In genomic region chr3:153160451-153161137, GRCh38 we compare ENCODE assay signal across 8 cellular contexts. TPM values are rescaled to one million over a fixed set of nuclear protein-coding genes. Genes with fewer than 3 reads are reported as not detected.
DNase-seq lines count a peak whose midpoint lies in the region; TF ChIP-seq lines count a peak whose summit lies in the region.

No MANE protein-coding gene starts in this region.

- H3K9me3 ChIP-seq in HAP-1 (no peaks in the 10 kb centered on the region), MG63 (no peaks in the 10 kb centered on the region), WERI-Rb-1 (ENCODE audit: severe bottlenecking) (no peaks in the 10 kb centered on the region)

- TF ChIP-seq CTCF in GM10266 (IDR thresholded peaks at IDR 0.05; ENCODE audit: control insufficient read depth, insufficient read depth, low read depth, missing control alignments) (no peak), WERI-Rb-1 (IDR thresholded peaks at IDR 0.05; ENCODE audit: low read depth, low read length) (no peak), cardiac fibroblast (IDR thresholded peaks at IDR 0.05; ENCODE audit: low read depth, low read length) (no peak)

- peak overlapping the region; percentile 86 for H3K27ac ChIP-seq in WERI-Rb-1

- H3K4me1 ChIP-seq in HAP-1 = peaks cover 9% of the 10 kb centered on the region

- H3K4me3 ChIP-seq in HAP-1 (peak overlapping the region; percentile 73), MG63 (peak overlapping the region; percentile 63), WERI-Rb-1 (ENCODE audit: low read depth, low read length) (peak overlapping the region; percentile 91), cardiac fibroblast (replicated peaks in 1 of 2; ENCODE audit: low read depth in 2 of 2, low read length in 2 of 2) (peak overlapping the region; percentile 85 to 93)

- DNase-seq in GM10266 (ENCODE audit: extremely low spot score) = peak; percentile 72
- peak; percentile 79 to 92 for DNase-seq in HAP-1 (ENCODE audit: low spot score in 2 of 2)
- peak; percentile 90 for DNase-seq in MG63
- DNase-seq in WERI-Rb-1 = peak; percentile 77
- DNase-seq in cardiac fibroblast (ENCODE audit: low read depth in 2 of 2) = peak; percentile 88 to 92
- DNase-seq in iris pigment epithelial cell (ENCODE audit: low read depth) = peak; percentile 87
- peak; percentile 51 to 66 for DNase-seq in stimulated activated CD4-positive, alpha-beta T cell treated with anti-CD3 and anti-CD28 coated beads, Interleukin-12 subunit alpha, Interleukin-12 subunit beta, amount 100 ng/mL, for 24 hours (ENCODE audit: low read depth in 2 of 2)
- DNase-seq in NCI-H2029 treated with DMSO at 0.1 percent for 48 hours (lab: John Stamatoyannopoulos, UW) = no peak

- in situ Hi-C loops in HAP-1 (cut with MboI; ENCODE audit: low sequenced_read_pairs) = no loop called here

- H3K36me3 ChIP-seq in HAP-1 (replicated peaks) = no peaks in the 10 kb centered on the region; the same call in 1 of the 2 replicates
- peaks cover 10% of the 10 kb centered on the region for H3K36me3 ChIP-seq in MG63
- H3K36me3 ChIP-seq in WERI-Rb-1 = peaks cover 5% of the 10 kb centered on the region; the same call in 1 of the 2 replicates

- no peaks in the 10 kb centered on the region for H3K27me3 ChIP-seq in HAP-1 (ENCODE audit: low read depth)
- H3K27me3 ChIP-seq in MG63 = no peaks in the 10 kb centered on the region
- no peaks in the 10 kb centered on the region for H3K27me3 ChIP-seq in WERI-Rb-1 (ENCODE audit: insufficient read depth, low read depth, severe bottlenecking)

RNA-seq across cellular contexts. Expression of gene RAP2B, which starts 1.4 kb away (rescaled TPM):
- total RNA-seq in MG63 (2014; rRNA removed; shearing (Covaris generic); ENCODE audit: low replicate concordance) = 10.2 and 11.4 TPM in 2 replicates
